ENCODE assay signal across 8 cellular contexts in genomic region chr17:29590979-29591736, GRCh38. TPM values are rescaled to one million over a fixed set of nuclear protein-coding genes. Genes with fewer than 3 reads are reported as not detected.
A peak's percentile ranks its signal among the peaks of the same experiment; 100 is the strongest.
DNase-seq lines count a peak whose midpoint lies in the region; ATAC-seq and TF ChIP-seq lines count a peak whose summit lies in the region.

No MANE protein-coding gene starts in this region.

- POLR2A ChIA-PET in activated naive CD8-positive, alpha-beta T cell treated with anti-CD3 and anti-CD28 coated beads, Interleukin-2, amount 10 ng/mL, durations not matched to agents 7 days and 5 days (lab: Charles Lee), result interaction anchor here (0.7 to 4.5 kb wide), 10 partner anchors 10 to 297 kb away, joined by 3 to 45 read pairs (median 5); partner anchors contain the start of genes ABHD15, NUFIP2 and TP53I13

- no peaks in the 10 kb centered on the region for H3K27me3 ChIP-seq in right atrium auricular region

- peak overlapping the region; percentile 87 for H3K4me3 Mint-ChIP-seq in activated naive CD8-positive, alpha-beta T cell treated with anti-CD3 and anti-CD28 coated beads, Interleukin-2, amount 10 ng/mL, durations not matched to agents 7 days and 5 days

- H3K36me3 Mint-ChIP-seq in activated naive CD8-positive, alpha-beta T cell treated with anti-CD3 and anti-CD28 coated beads, Interleukin-2, amount 10 ng/mL, durations not matched to agents 7 days and 5 days, result no peaks in the 10 kb centered on the region

- peaks cover 42% of the 10 kb centered on the region for H3K4me1 Mint-ChIP-seq in activated naive CD8-positive, alpha-beta T cell treated with anti-CD3 and anti-CD28 coated beads, Interleukin-2, amount 10 ng/mL, durations not matched to agents 7 days and 5 days

- no peaks in the 10 kb centered on the region for H3K36me3 ChIP-seq in right atrium auricular region

- H3K9me3 ChIP-seq in right atrium auricular region, result no peaks in the 10 kb centered on the region

- no peak for ATAC-seq in activated naive CD8-positive, alpha-beta T cell treated with anti-CD3 and anti-CD28 coated beads, Interleukin-2, amount 10 ng/mL, durations not matched to agents 7 days and 5 days (ENCODE audit: low read depth)
- ATAC-seq in GM21825 (IDR thresholded peaks at IDR 0.05; ENCODE audit: unreplicated experiment), result no peak
- ATAC-seq in GM21717 (IDR thresholded peaks at IDR 0.05; ENCODE audit: unreplicated experiment), result no peak

- H3K27me3 Mint-ChIP-seq in activated naive CD8-positive, alpha-beta T cell treated with anti-CD3 and anti-CD28 coated beads, Interleukin-2, amount 10 ng/mL, durations not matched to agents 7 days and 5 days, result no peaks in the 10 kb centered on the region

- H3K9me3 Mint-ChIP-seq in activated naive CD8-positive, alpha-beta T cell treated with anti-CD3 and anti-CD28 coated beads, Interleukin-2, amount 10 ng/mL, durations not matched to agents 7 days and 5 days, result no peaks in the 10 kb centered on the region

- peak overlapping the region; percentile 84 to 89 for H3K27ac ChIP-seq in right atrium auricular region

- peak overlapping the region; percentile 90 for H3K27ac Mint-ChIP-seq in activated naive CD8-positive, alpha-beta T cell treated with anti-CD3 and anti-CD28 coated beads, Interleukin-2, amount 10 ng/mL, durations not matched to agents 7 days and 5 days

- no peak for TF ChIP-seq CTCF in right atrium auricular region (IDR thresholded peaks at IDR 0.05)
- no peak for TF ChIP-seq CTCF in retinal pigment epithelial cell (conservative IDR thresholded peaks at IDR 0.05; ENCODE audit: low read depth, low read length)

- H3K4me1 ChIP-seq in right atrium auricular region, result peaks cover 0 to 77% of the 10 kb centered on the region in 2 donors

- H3K4me3 ChIP-seq in right atrium auricular region, result peak overlapping the region; percentile 2 to 34
- peak overlapping the region; percentile 46 for H3K4me3 ChIP-seq in retinal pigment epithelial cell (ENCODE audit: low read length)

- DNase-seq in stimulated activated CD4-positive, alpha-beta T cell treated with anti-CD3 and anti-CD28 coated beads, Interleukin-15, amount 100 ng/mL, for 24 hours, result peak; percentile 69
- DNase-seq in stimulated activated CD4-positive, alpha-beta T cell treated with anti-CD3 and anti-CD28 coated beads, Interleukin-2, amount 100 ng/mL, for 48 hours, result no peak
- DNase-seq in NCI-H774 (lab: John Stamatoyannopoulos, UW) (peak; percentile 44), right atrium auricular region (ENCODE audit: low spot score) (no peak), retinal pigment epithelial cell (ENCODE audit: low read depth) (peak; percentile 67)
- DNase-seq in activated naive CD8-positive, alpha-beta T cell treated with anti-CD3 and anti-CD28 coated beads, Interleukin-2, amount 10 ng/mL, durations not matched to agents 7 days and 5 days, result peak; percentile 58

RNA-seq across cellular contexts. Expression of gene GIT1, which starts 1.7 kb away (rescaled TPM):
- total RNA-seq in activated naive CD8-positive, alpha-beta T cell treated with anti-CD3 and anti-CD28 coated beads, Interleukin-2, amount 10 ng/mL, durations not matched to agents 7 days and 5 days, result 10 to 100 TPM; 73.3 to 73.4 TPM
- total RNA-seq in right atrium auricular region, result 10 to 100 TPM; 26.7 to 48.1 TPM

RNA-seq across cellular contexts. Expression of gene ANKRD13B, which starts 1.8 kb away (rescaled TPM):
- 1 to 10 TPM; 6.0 to 7.9 TPM for total RNA-seq in activated naive CD8-positive, alpha-beta T cell treated with anti-CD3 and anti-CD28 coated beads, Interleukin-2, amount 10 ng/mL, durations not matched to agents 7 days and 5 days
- total RNA-seq in right atrium auricular region, result 1 to 10 TPM; 6.6 to 8.3 TPM

RNA-seq across cellular contexts. Expression of gene TP53I13, which starts 22.7 kb away (rescaled TPM):
- total RNA-seq in activated naive CD8-positive, alpha-beta T cell treated with anti-CD3 and anti-CD28 coated beads, Interleukin-2, amount 10 ng/mL, durations not matched to agents 7 days and 5 days, result 100 to 1,000 TPM; 154 to 155 TPM
- 10 to 100 TPM; 48.8 to 67.0 TPM for total RNA-seq in right atrium auricular region

RNA-seq across cellular contexts. Expression of gene ABHD15, which starts 24.3 kb away (rescaled TPM):
- 10 to 100 TPM; 20.0 to 20.4 TPM for total RNA-seq in activated naive CD8-positive, alpha-beta T cell treated with anti-CD3 and anti-CD28 coated beads, Interleukin-2, amount 10 ng/mL, durations not matched to agents 7 days and 5 days
- 1 to 10 TPM; 9.0 to 9.5 TPM for total RNA-seq in right atrium auricular region

RNA-seq across cellular contexts. Expression of gene CORO6, which starts 31.6 kb away (rescaled TPM):
- 1 to 10 TPM; 8.2 to 9.0 TPM for total RNA-seq in activated naive CD8-positive, alpha-beta T cell treated with anti-CD3 and anti-CD28 coated beads, Interleukin-2, amount 10 ng/mL, durations not matched to agents 7 days and 5 days
- 10 to 100 TPM; 65.0 to 87.6 TPM for total RNA-seq in right atrium auricular region

Comparison
In these comparisons a context has a peak if more than half of its experiments do, and no peak if none do; other contexts are left out.
1. DNase-seq: peak in stimulated activated CD4-positive, alpha-beta T cell treated with anti-CD3 and anti-CD28 coated beads, Interleukin-15, amount 100 ng/mL, for 24 hours (single experiment), NCI-H774 (single experiment), activated naive CD8-positive, alpha-beta T cell treated with anti-CD3 and anti-CD28 coated beads, Interleukin-2, amount 10 ng/mL, durations not matched to agents 7 days and 5 days (single experiment) and retinal pigment epithelial cell (single experiment); none in stimulated activated CD4-positive, alpha-beta T cell treated with anti-CD3 and anti-CD28 coated beads, Interleukin-2, amount 100 ng/mL, for 48 hours (0 of 2) and right atrium auricular region (single experiment).